Comparison of ENCODE assay signal across 8 cellular contexts in the genomic region with DNA sequence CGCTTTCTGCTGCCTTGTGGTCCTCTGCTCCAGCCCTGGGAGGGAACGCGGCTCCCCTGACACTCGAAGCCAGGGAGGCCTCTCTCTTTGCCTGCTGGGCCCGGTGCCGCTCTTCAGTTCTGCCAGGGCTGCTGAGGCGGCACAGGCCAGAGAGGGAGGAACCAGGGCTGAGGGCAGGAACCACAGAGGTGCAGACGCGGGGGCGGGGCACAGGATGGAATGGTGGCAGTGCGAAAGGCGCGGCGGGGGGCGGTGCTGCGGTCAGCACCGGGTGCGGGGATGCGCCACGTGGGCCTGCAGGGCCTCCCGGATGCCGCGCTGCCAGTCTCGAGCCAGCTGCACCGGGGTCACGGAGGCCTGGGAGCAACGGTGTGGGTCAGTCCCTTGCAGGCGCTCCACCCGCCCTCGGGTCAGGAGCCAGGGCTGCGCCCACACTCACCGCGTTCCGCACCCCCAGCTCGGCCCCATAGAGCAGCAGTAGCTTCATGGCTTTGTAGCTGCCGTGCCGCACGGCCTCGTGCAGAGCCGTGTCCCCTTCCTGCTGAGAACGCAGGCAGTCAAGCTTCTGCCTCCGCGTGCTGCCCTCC. TPM values are rescaled to one million over a fixed set of nuclear protein-coding genes. Genes with fewer than 3 reads are reported as not detected.
DNase-seq lines count a peak whose midpoint lies in the region; ATAC-seq, FAIRE-seq and TF ChIP-seq lines count a peak whose summit lies in the region.

No MANE protein-coding gene starts in this region.

- H3K4me1 Mint-ChIP-seq in activated CD4-positive, alpha-beta memory T cell treated with anti-CD3 and anti-CD28 coated beads for 36 hours (ENCODE audit: low read depth) = peaks cover 20% of the 10 kb centered on the region

- H3K9me3 Mint-ChIP-seq in activated CD4-positive, alpha-beta memory T cell treated with anti-CD3 and anti-CD28 coated beads for 36 hours = no peaks in the 10 kb centered on the region

- POLR2A ChIA-PET in activated CD4-positive, alpha-beta memory T cell treated with anti-CD3 and anti-CD28 coated beads for 36 hours (lab: Charles Lee) = interaction anchor here (0.5 to 1.5 kb wide), 2 partner anchors 23 to 173 kb away, joined by 3 to 6 read pairs; a partner anchor contains a TSS

- FAIRE-seq in GM12892 (lab: Jason Lieb, UNC) = peak; percentile 9

- no peaks in the 10 kb centered on the region for H3K27me3 Mint-ChIP-seq in activated CD4-positive, alpha-beta memory T cell treated with anti-CD3 and anti-CD28 coated beads for 36 hours

- peak overlapping the region; percentile 42 for H3K27ac Mint-ChIP-seq in activated CD4-positive, alpha-beta memory T cell treated with anti-CD3 and anti-CD28 coated beads for 36 hours

- DNase-seq in GM12892 (ENCODE audit: insufficient read length) (no peak), germinal center (ENCODE audit: low spot score) (peak; percentile 71), cerebellum (ENCODE audit: low spot score) (no peak), AG20443 (ENCODE audit: low spot score) (no peak)
- DNase-seq in activated CD4-positive, alpha-beta memory T cell treated with anti-CD3 and anti-CD28 coated beads for 36 hours = peak; percentile 90
- peak; percentile 68 for DNase-seq in stimulated activated CD8-positive, alpha-beta memory T cell treated with anti-CD3 and anti-CD28 coated beads, Interleukin-12 subunit alpha, Interleukin-12 subunit beta, amount 100 ng/mL, for 1 hour (ENCODE audit: low read depth)

- ATAC-seq in HG03175 (IDR thresholded peaks at IDR 0.05; ENCODE audit: unreplicated experiment) (peak; percentile 79), GM18873 (IDR thresholded peaks at IDR 0.05; ENCODE audit: low FRiP score, unreplicated experiment) (no peak)

- CTCF ChIA-PET in activated CD4-positive, alpha-beta memory T cell treated with anti-CD3 and anti-CD28 coated beads for 36 hours (lab: Charles Lee) = interaction anchor here (0.6 to 2.0 kb wide), 4 partner anchors 16 to 693 kb away, joined by 3 to 10 read pairs (median 4); a partner anchor contains a TSS

- intact Hi-C loops in activated CD4-positive, alpha-beta memory T cell treated with anti-CD3 and anti-CD28 coated beads for 36 hours (cut with micrococcal nuclease) = no loop called here

- no peak for TF ChIP-seq POLR2A in GM12892 (IDR thresholded peaks at IDR 0.05; ENCODE audit: low read depth, low read length)

- no peak overlapping the region for H3K4me3 Mint-ChIP-seq in activated CD4-positive, alpha-beta memory T cell treated with anti-CD3 and anti-CD28 coated beads for 36 hours

- H3K36me3 Mint-ChIP-seq in activated CD4-positive, alpha-beta memory T cell treated with anti-CD3 and anti-CD28 coated beads for 36 hours = peaks cover 6% of the 10 kb centered on the region

RNA-seq across cellular contexts. Expression of a gene that starts 4.4 kb away (rescaled TPM):
- 2.5 TPM for polyA plus RNA-seq in GM12892 (2012; ENCODE audit: missing spikeins)
- 1 to 10 TPM; 5.8 to 7.6 TPM for total RNA-seq in activated CD4-positive, alpha-beta memory T cell treated with anti-CD3 and anti-CD28 coated beads for 36 hours
- total RNA-seq in cerebellum = 8.0 TPM

RNA-seq across cellular contexts. Expression of a gene that starts 18.4 kb away (rescaled TPM):
- 14.0 TPM for polyA plus RNA-seq in GM12892 (2012; ENCODE audit: missing spikeins)
- total RNA-seq in activated CD4-positive, alpha-beta memory T cell treated with anti-CD3 and anti-CD28 coated beads for 36 hours = 10 to 100 TPM; 29.0 to 35.1 TPM
- total RNA-seq in cerebellum = 13.2 TPM

RNA-seq across cellular contexts. Expression of a gene that starts 23.3 kb away (rescaled TPM):
- 5.3 TPM for polyA plus RNA-seq in GM12892 (2012; ENCODE audit: missing spikeins)
- 10 to 100 TPM; 16.3 to 22.2 TPM for total RNA-seq in activated CD4-positive, alpha-beta memory T cell treated with anti-CD3 and anti-CD28 coated beads for 36 hours
- 16.1 TPM for total RNA-seq in cerebellum

RNA-seq across cellular contexts. Expression of a gene that starts 30.5 kb away (rescaled TPM):
- polyA plus RNA-seq in GM12892 (2012; ENCODE audit: missing spikeins) = 9.5 TPM
- 10 to 100 TPM; 13.9 to 18.8 TPM for total RNA-seq in activated CD4-positive, alpha-beta memory T cell treated with anti-CD3 and anti-CD28 coated beads for 36 hours
- total RNA-seq in cerebellum = 51.0 TPM

Comparison
In these comparisons a context has a peak if more than half of its experiments do, and no peak if none do; other contexts are left out.
1. DNase-seq: peak in activated CD4-positive, alpha-beta memory T cell treated with anti-CD3 and anti-CD28 coated beads for 36 hours (single experiment), germinal center (single experiment) and stimulated activated CD8-positive, alpha-beta memory T cell treated with anti-CD3 and anti-CD28 coated beads, Interleukin-12 subunit alpha, Interleukin-12 subunit beta, amount 100 ng/mL, for 1 hour (single experiment); none in GM12892 (single experiment), cerebellum (single experiment) and AG20443 (single experiment).